14 cellular contexts compared by ENCODE assay signal in the genomic region with DNA sequence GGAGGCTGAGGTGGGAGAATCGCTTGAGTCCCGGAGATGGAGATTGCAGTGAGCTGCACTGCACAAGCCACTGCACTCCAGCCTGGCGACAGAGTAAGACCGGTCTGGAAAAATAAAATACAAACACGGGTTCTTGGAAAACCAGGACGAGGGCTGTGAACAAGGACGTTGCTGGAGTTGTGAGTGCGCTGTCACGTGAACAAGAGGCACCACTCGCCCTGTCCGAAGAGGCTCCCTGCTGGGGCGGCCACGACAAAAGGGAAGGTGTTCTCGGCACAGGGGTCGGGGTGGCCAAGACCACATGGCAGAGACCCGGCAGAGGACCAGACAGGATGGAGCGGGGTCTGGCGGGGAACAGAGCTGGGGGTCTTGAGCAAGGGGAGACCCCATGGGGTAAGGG. TPM values are rescaled to one million over a fixed set of nuclear protein-coding genes. Genes with fewer than 3 reads are reported as not detected.
DNase-seq lines count a peak whose midpoint lies in the region; ATAC-seq and TF ChIP-seq lines count a peak whose summit lies in the region.
"Had no signal": no experiment of that assay in that cellular context is flagged by ENCODE, and none has a peak within 500 bp of the region (broad histone marks: within the 10 kb centered on the region; RNA-seq: fewer than 3 reads in every experiment).

No MANE protein-coding gene starts in this region.

- H3K9me3 ChIP-seq in T-helper 17 cell (ENCODE audit: control insufficient read depth, low read length, poor library complexity, severe bottlenecking) (no peaks in the 10 kb centered on the region), mucosa of stomach (ENCODE audit: control insufficient read depth, low read length) (no peaks in the 10 kb centered on the region), testis (no peaks in the 10 kb centered on the region)
- H3K9me3 ChIP-seq: Caco-2 had no signal

- WGBS in testis, 2 donors = 87 to 90% methylated on average over 18 of the region's 18 CpGs

- in situ Hi-C loops in ACHN (cut with HindIII; ENCODE audit: low pct_ligation_motif_present, low pct_unique_long_range_greater_than_20kb, low sequenced_read_pairs) = no loop called here

- no peak overlapping the region for H3K4me3 ChIP-seq in mucosa of stomach (ENCODE audit: low read length)
- no peak overlapping the region for H3K4me3 ChIP-seq in testis

- H3K27me3 Mint-ChIP-seq in activated naive CD4-positive, alpha-beta T cell treated with anti-CD3 and anti-CD28 coated beads, Interleukin-2, amount 50 U/mL, for 24 hours = no peaks in the 10 kb centered on the region
- H3K27me3 Mint-ChIP-seq in T-helper 17 cell = no peaks in the 10 kb centered on the region

- H3K27me3 ChIP-seq in mucosa of stomach (ENCODE audit: control insufficient read depth, insufficient read depth, low read length) (peaks cover 11% of the 10 kb centered on the region), testis (no peaks in the 10 kb centered on the region)

- peaks cover 13% of the 10 kb centered on the region for H3K4me1 Mint-ChIP-seq in activated naive CD4-positive, alpha-beta T cell treated with anti-CD3 and anti-CD28 coated beads, Interleukin-2, amount 50 U/mL, for 24 hours
- peaks cover 16% of the 10 kb centered on the region for H3K4me1 Mint-ChIP-seq in T-helper 17 cell

- ATAC-seq in T-helper 17 cell (no peak), HG02798 (IDR thresholded peaks at IDR 0.05; ENCODE audit: poor library complexity, unreplicated experiment) (no peak), HG03439 (IDR thresholded peaks at IDR 0.05; ENCODE audit: unreplicated experiment) (no peak)

- no peaks in the 10 kb centered on the region for H3K36me3 Mint-ChIP-seq in activated naive CD4-positive, alpha-beta T cell treated with anti-CD3 and anti-CD28 coated beads, Interleukin-2, amount 50 U/mL, for 24 hours
- no peaks in the 10 kb centered on the region for H3K36me3 Mint-ChIP-seq in T-helper 17 cell (ENCODE audit: low read depth)
- H3K36me3 Mint-ChIP-seq: WTC11 had no signal

- DNase-seq in activated naive CD4-positive, alpha-beta T cell treated with Interleukin-2 at 50 U/mL for 16 hours = no peak
- DNase-seq in T-helper 17 cell = no peak
- DNase-seq in testis = no peak
- DNase-seq in ACHN = no peak
- DNase-seq: activated CD8-positive, alpha-beta memory T cell treated with anti-CD3 and anti-CD28 coated beads, Interleukin-2, amount 50 U/mL, for 4 hours; Caco-2; caudate nucleus; NCI-H1048; stimulated activated CD8-positive, alpha-beta memory T cell treated with anti-CD3 and anti-CD28 coated beads, Interleukin-4, amount 100 ng/mL, for 48 hours had no signal

- H3K27ac Mint-ChIP-seq in activated naive CD4-positive, alpha-beta T cell treated with anti-CD3 and anti-CD28 coated beads, Interleukin-2, amount 50 U/mL, for 24 hours = peak overlapping the region; percentile 72
- no peak overlapping the region for H3K27ac Mint-ChIP-seq in T-helper 17 cell
- H3K27ac Mint-ChIP-seq: WTC11 had no signal

- peak overlapping the region; percentile 82 to 89 for H3K27ac ChIP-seq in testis

- H3K9ac ChIP-seq in mucosa of stomach (ENCODE audit: low read length) = peak overlapping the region; percentile 65

- H3K4me3 Mint-ChIP-seq in activated naive CD4-positive, alpha-beta T cell treated with anti-CD3 and anti-CD28 coated beads, Interleukin-2, amount 50 U/mL, for 24 hours = no peak overlapping the region
- H3K4me3 Mint-ChIP-seq in T-helper 17 cell = peak overlapping the region; percentile 52
- H3K4me3 Mint-ChIP-seq: WTC11 had no signal

- intact Hi-C loops in testis (cut with DNase I; ENCODE audit: low total_unique reads) = no loop called here

- no peaks in the 10 kb centered on the region for H3K36me3 ChIP-seq in mucosa of stomach (ENCODE audit: control insufficient read depth, insufficient read depth, low read length)
- H3K36me3 ChIP-seq in testis (ENCODE audit: low read depth, missing control alignments) = no peaks in the 10 kb centered on the region

- TF ChIP-seq POLR2A in testis (IDR thresholded peaks at IDR 0.05) = no peak

- peaks cover 33% of the 10 kb centered on the region for H3K4me1 ChIP-seq in mucosa of stomach (ENCODE audit: control insufficient read depth, insufficient read depth, low read length)
- H3K4me1 ChIP-seq in testis = peaks cover 28% of the 10 kb centered on the region

- H3K9me3 Mint-ChIP-seq in activated naive CD4-positive, alpha-beta T cell treated with anti-CD3 and anti-CD28 coated beads, Interleukin-2, amount 50 U/mL, for 24 hours = no peaks in the 10 kb centered on the region
- H3K9me3 Mint-ChIP-seq: WTC11 had no signal

- TF ChIP-seq CTCF in testis (IDR thresholded peaks at IDR 0.05) = no peak

RNA-seq across cellular contexts. Expression of gene UBAC1, which starts 30.6 kb away (rescaled TPM):
- total RNA-seq in T-helper 17 cell (10 to 100 TPM; 23.2 to 23.7 TPM), testis (10 to 100 TPM; 82.2 to 99.5 TPM)
- polyA plus RNA-seq in testis (ENCODE audit: insufficient read depth, low read depth, low replicate concordance) = 92.5 TPM
